22 cellular contexts compared by ENCODE assay signal in genomic region chr4:175190654-175191053, GRCh38.
"Had no signal": no experiment of that assay in that cellular context is flagged by ENCODE, and none has a peak within 500 bp of the region (broad histone marks: within the 10 kb centered on the region; RNA-seq: fewer than 3 reads in every experiment).

No MANE protein-coding gene starts in this region.

- H3K4me3 ChIP-seq: coronary artery, dorsolateral prefrontal cortex, esophagus muscularis mucosa, gastroesophageal sphincter, heart left ventricle, hepatocyte, left ventricle myocardium inferior, lower lobe of right lung, mucosa of descending colon had no signal

- H3K4me1 ChIP-seq: esophagus muscularis mucosa, foreskin keratinocyte, gastroesophageal sphincter, heart left ventricle, left ventricle myocardium inferior, lower lobe of right lung had no signal

- H3K9me3 ChIP-seq: lower lobe of right lung had no signal

- H3K4me2 ChIP-seq: hepatocyte had no signal

- ATAC-seq: foreskin keratinocyte, gastroesophageal sphincter, heart left ventricle, left colon, left lobe of liver, lower lobe of right lung, mucosa of descending colon had no signal

- H3K27ac ChIP-seq: coronary artery, dorsolateral prefrontal cortex, esophagus muscularis mucosa, foreskin keratinocyte, gastroesophageal sphincter, heart left ventricle, hepatocyte, left ventricle myocardium inferior, lower lobe of right lung had no signal

- H3K27me3 ChIP-seq: esophagus muscularis mucosa, foreskin keratinocyte, gastroesophageal sphincter, heart left ventricle, hepatocyte had no signal

- H2AFZ ChIP-seq: hepatocyte had no signal

- H3K36me3 ChIP-seq: esophagus muscularis mucosa, gastroesophageal sphincter, heart left ventricle, left ventricle myocardium inferior, lower lobe of right lung had no signal

- H3K79me2 ChIP-seq: hepatocyte had no signal

- DNase-seq: dermis blood vessel endothelial cell; dorsolateral prefrontal cortex; effector CD4-positive, alpha-beta T cell; effector memory CD4-positive, alpha-beta T cell; foreskin keratinocyte; heart left ventricle; hypothalamus; immature natural killer cell; islet precursor cell; kidney; kidney glomerular epithelial cell; left colon; left ventricle myocardium inferior; lower lobe of right lung; mesenchymal stem cell; mucosa of descending colon; naive B cell had no signal
